ENCODE assay signal across 8 cellular contexts in genomic region chr20:33733654-33734576, GRCh38. TPM values are rescaled to one million over a fixed set of nuclear protein-coding genes. Genes with fewer than 3 reads are reported as not detected.
DNase-seq lines count a peak whose midpoint lies in the region; ATAC-seq, FAIRE-seq and TF ChIP-seq lines count a peak whose summit lies in the region.

No MANE protein-coding gene starts in this region.

- H3K4me3 ChIP-seq in MG63 (no peak overlapping the region), ascending aorta (no peak overlapping the region), keratinocyte (ENCODE audit: control insufficient read depth in 2 of 3, extremely low read depth in 1 of 3, insufficient read depth in 2 of 3, low read depth in 1 of 3, low read length in 3 of 3) (no peak overlapping the region), stomach (no peak overlapping the region)

- dilution Hi-C loops in keratinocyte (cut with MboI; ENCODE audit: extremely low pct_ligation_motif_present, low sequenced_read_pairs): no loop called here

- H3K9me1 ChIP-seq in keratinocyte (ENCODE audit: control insufficient read depth, extremely low read depth, insufficient read depth, low read length): no peaks in the 10 kb centered on the region

- no peak for FAIRE-seq in keratinocyte (lab: Jason Lieb, UNC)

- TF ChIP-seq EP300 in stomach (IDR thresholded peaks at IDR 0.05): no peak

- WGBS in stomach, 5 donors: 45 to 71% (median 59%) methylated on average over 6 of the region's 6 CpGs

- peak overlapping the region; percentile 43 for H3K4me2 ChIP-seq in keratinocyte (ENCODE audit: control insufficient read depth, extremely low read depth, insufficient read depth, low read depth, low read length)

- H3K27me3 ChIP-seq in MG63 (no peaks in the 10 kb centered on the region), ascending aorta (no peaks in the 10 kb centered on the region), keratinocyte (ENCODE audit: control insufficient read depth, extremely low read depth, insufficient read depth, low read length) (no peaks in the 10 kb centered on the region), stomach (no peaks in the 10 kb centered on the region)

- H4K20me1 ChIP-seq in keratinocyte (ENCODE audit: control insufficient read depth, extremely low read depth, insufficient read depth, low read length): no peaks in the 10 kb centered on the region

- DNase-seq in ELF-1 (ENCODE audit: low read depth, low spot score): peak; percentile 51
- peak; percentile 69 for DNase-seq in MG63
- no peak for DNase-seq in ascending aorta (ENCODE audit: low spot score in 2 of 2)
- DNase-seq in keratinocyte (ENCODE audit: low read depth, low spot score): no peak
- peak; percentile 32 for DNase-seq in stomach
- no peak for DNase-seq in stimulated activated CD4-positive, alpha-beta T cell treated with anti-CD3 and anti-CD28 coated beads, Interleukin-12 subunit alpha, Interleukin-12 subunit beta, amount 100 ng/mL, for 4 hours

- no peak for TF ChIP-seq POLR2A in stomach (IDR thresholded peaks at IDR 0.05)

- H3K9ac ChIP-seq in keratinocyte (ENCODE audit: control insufficient read depth, extremely low read depth, insufficient read depth, low read length): no peak overlapping the region

- H3K4me1 ChIP-seq in ascending aorta: peaks cover 0 to 9% of the 10 kb centered on the region in 2 donors
- H3K4me1 ChIP-seq in keratinocyte (ENCODE audit: control insufficient read depth, extremely low read depth, insufficient read depth, low read length): peaks cover 15% of the 10 kb centered on the region
- H3K4me1 ChIP-seq in stomach: peaks cover 23 to 33% (median 30%) of the 10 kb centered on the region in 4 donors

- H3K9me3 ChIP-seq in MG63: peaks cover 16% of the 10 kb centered on the region
- peaks cover 17 to 20% of the 10 kb centered on the region in 2 donors for H3K9me3 ChIP-seq in ascending aorta
- H3K9me3 ChIP-seq in keratinocyte (ENCODE audit: control insufficient read depth, low read depth, low read length): peaks cover 6% of the 10 kb centered on the region
- peaks cover 13 to 25% (median 21%) of the 10 kb centered on the region in 4 donors for H3K9me3 ChIP-seq in stomach

- H3K36me3 ChIP-seq in MG63 (peaks cover 5% of the 10 kb centered on the region), ascending aorta (no peaks in the 10 kb centered on the region), keratinocyte (ENCODE audit: control insufficient read depth in 2 of 2, extremely low read depth in 1 of 2, insufficient read depth in 2 of 2, low read length in 2 of 2) (peaks cover 0 to 2% of the 10 kb centered on the region in 2 experiments), stomach (peaks cover 0 to 9% (median 0%) of the 10 kb centered on the region in 4 donors)

- ATAC-seq in GM18502 (IDR thresholded peaks at IDR 0.05; ENCODE audit: poor library complexity, unreplicated experiment): no peak
- ATAC-seq in GM18498 (IDR thresholded peaks at IDR 0.05; ENCODE audit: unreplicated experiment): no peak

- H3K27ac ChIP-seq in ascending aorta: peak overlapping the region; percentile 22 to 84
- H3K27ac ChIP-seq in keratinocyte (ENCODE audit: control insufficient read depth, insufficient read depth, low read length): no peak overlapping the region
- H3K27ac ChIP-seq in stomach: peak overlapping the region; percentile 89 to 97 (median 95)

- H2AFZ ChIP-seq in keratinocyte (ENCODE audit: control insufficient read depth, low read length): peak overlapping the region; percentile 3

- no peaks in the 10 kb centered on the region for H3K79me2 ChIP-seq in keratinocyte (ENCODE audit: control insufficient read depth, insufficient read depth, low read length)

- intact Hi-C loops in ascending aorta (cut with DNase I): loop anchor here (2.0 to 5.0 kb wide), 3 partner anchors 59 to 247 kb away; partner anchors contain the start of genes CHMP4B and NECAB3
- intact Hi-C loops in stomach (cut with DNase I; ENCODE audit: low total_unique reads): no loop called here

- TF ChIP-seq CTCF in ascending aorta (IDR thresholded peaks at IDR 0.05) (no peak), keratinocyte (optimal IDR thresholded peaks at IDR 0.05 in 1 of 3, IDR thresholded peaks at IDR 0.05 in 1 of 3, conservative IDR thresholded peaks at IDR 0.05 in 1 of 3; ENCODE audit: extremely low read depth in 1 of 3, insufficient read depth in 2 of 3, low read length in 3 of 3) (no peak), stomach (IDR thresholded peaks at IDR 0.05) (no peak)

RNA-seq across cellular contexts. Expression of gene ZNF341, which starts 2.1 kb away (rescaled TPM):
- 1.0 and 1.5 TPM in 2 replicates for total RNA-seq in MG63 (2014; rRNA removed; shearing (Covaris generic); ENCODE audit: low replicate concordance)
- total RNA-seq in ascending aorta: 4.5 TPM
- 1.7 to 3.2 TPM (median 2.5 TPM) in 3 replicates for polyA plus RNA-seq in keratinocyte
- 0.47 TPM for polyA plus RNA-seq in keratinocyte (2011; ENCODE audit: low read depth)
- 1.6 and 2.4 TPM in 2 replicates for polyA plus RNA-seq in keratinocyte (2011; cell fraction: cytosol; rRNA removed)
- 6.0 and 7.7 TPM in 2 replicates for polyA plus RNA-seq in keratinocyte (2011; cell fraction: nucleus; rRNA removed)
- 3.2 TPM in 2 replicates for polyA plus RNA-seq in keratinocyte (2012; ENCODE audit: low replicate concordance)
- 4.2 to 9.1 TPM (median 4.3 TPM) in 3 replicates for polyA minus RNA-seq in keratinocyte
- 3.1 TPM for polyA minus RNA-seq in keratinocyte (2011; cell fraction: cytosol; rRNA and poly(A)+ RNA removed)
- 4.2 and 5.6 TPM in 2 replicates for polyA minus RNA-seq in keratinocyte (2011; cell fraction: nucleus; rRNA and poly(A)+ RNA removed)
- 1 to 10 TPM in 4 of 5 donors, under 1 TPM in 1; 0.58 to 6.2 (median 1.3) TPM for total RNA-seq in stomach
- 1 to 10 TPM; 1.4 to 3.7 (median 2.4) TPM for polyA plus RNA-seq in stomach

RNA-seq across cellular contexts. Expression of gene PXMP4, which starts 13.8 kb away (rescaled TPM):
- total RNA-seq in MG63 (2014; rRNA removed; shearing (Covaris generic); ENCODE audit: low replicate concordance): 1.5 and 2.7 TPM in 2 replicates
- total RNA-seq in ascending aorta (38.0 TPM), stomach (10 to 100 TPM in 2 of 5 donors, 1 to 10 TPM in 2, under 1 TPM in 1; 0.72 to 36.8 (median 6.1) TPM)
- polyA plus RNA-seq in keratinocyte (3.2 to 6.3 TPM (median 6.1 TPM) in 3 replicates), stomach (1 to 10 TPM; 4.0 to 5.9 (median 5.4) TPM)
- polyA plus RNA-seq in keratinocyte (2011; ENCODE audit: low read depth): 1.5 TPM
- 5.5 and 6.4 TPM in 2 replicates for polyA plus RNA-seq in keratinocyte (2011; cell fraction: cytosol; rRNA removed)
- polyA plus RNA-seq in keratinocyte (2011; cell fraction: nucleus; rRNA removed): 5.3 and 7.8 TPM in 2 replicates
- polyA plus RNA-seq in keratinocyte (2012; ENCODE audit: low replicate concordance): 6.6 and 7.8 TPM in 2 replicates
- 7.5 to 16.3 TPM (median 9.2 TPM) in 3 replicates for polyA minus RNA-seq in keratinocyte
- 5.2 TPM for polyA minus RNA-seq in keratinocyte (2011; cell fraction: cytosol; rRNA and poly(A)+ RNA removed)
- polyA minus RNA-seq in keratinocyte (2011; cell fraction: nucleus; rRNA and poly(A)+ RNA removed): 3.7 and 4.8 TPM in 2 replicates

RNA-seq across cellular contexts. Expression of gene E2F1, which starts 47.7 kb away (rescaled TPM):
- total RNA-seq in MG63 (2014; rRNA removed; shearing (Covaris generic); ENCODE audit: low replicate concordance): 52.1 and 57.2 TPM in 2 replicates
- total RNA-seq in ascending aorta (0.53 TPM), stomach (10 to 100 TPM in 2 of 5 donors, 1 to 10 TPM in 3; 2.3 to 24.9 (median 4.2) TPM)
- polyA plus RNA-seq in keratinocyte (1.3 to 3.4 TPM (median 2.8 TPM) in 3 replicates), stomach (1 to 10 TPM; 2.3 to 8.1 (median 4.9) TPM)
- 0.51 TPM for polyA plus RNA-seq in keratinocyte (2011; ENCODE audit: low read depth)
- polyA plus RNA-seq in keratinocyte (2011; cell fraction: cytosol; rRNA removed): 0.68 and 1.2 TPM in 2 replicates
- 2.4 and 2.8 TPM in 2 replicates for polyA plus RNA-seq in keratinocyte (2011; cell fraction: nucleus; rRNA removed)
- polyA plus RNA-seq in keratinocyte (2012; ENCODE audit: low replicate concordance): 0.61 and 3.7 TPM in 2 replicates
- 1.0 to 7.8 TPM (median 2.2 TPM) in 3 replicates for polyA minus RNA-seq in keratinocyte
- polyA minus RNA-seq in keratinocyte (2011; cell fraction: cytosol; rRNA and poly(A)+ RNA removed): 0.96 TPM
- polyA minus RNA-seq in keratinocyte (2011; cell fraction: nucleus; rRNA and poly(A)+ RNA removed): 0.70 and 1.2 TPM in 2 replicates

RNA-seq across cellular contexts. Expression of gene NECAB3, which starts 59.7 kb away (rescaled TPM):
- 4.4 and 17.4 TPM in 2 replicates for total RNA-seq in MG63 (2014; rRNA removed; shearing (Covaris generic); ENCODE audit: low replicate concordance)
- total RNA-seq in ascending aorta (21.3 TPM), stomach (100 to 1,000 TPM in 3 of 5 donors, 10 to 100 TPM in 2; 28.1 to 335 (median 113) TPM)
- polyA plus RNA-seq in keratinocyte (3.8 to 10.3 TPM (median 4.6 TPM) in 3 replicates), stomach (10 to 100 TPM; 31.4 to 60.0 (median 51.3) TPM)
- polyA plus RNA-seq in keratinocyte (2011; ENCODE audit: low read depth): 1.0 TPM
- 2.2 and 6.7 TPM in 2 replicates for polyA plus RNA-seq in keratinocyte (2011; cell fraction: cytosol; rRNA removed)
- 18.5 and 27.1 TPM in 2 replicates for polyA plus RNA-seq in keratinocyte (2011; cell fraction: nucleus; rRNA removed)
- 4.2 and 4.5 TPM in 2 replicates for polyA plus RNA-seq in keratinocyte (2012; ENCODE audit: low replicate concordance)
- polyA minus RNA-seq in keratinocyte: 4.0 to 10.3 TPM (median 4.7 TPM) in 3 replicates
- polyA minus RNA-seq in keratinocyte (2011; cell fraction: cytosol; rRNA and poly(A)+ RNA removed): 8.4 TPM
- polyA minus RNA-seq in keratinocyte (2011; cell fraction: nucleus; rRNA and poly(A)+ RNA removed): 3.0 and 8.1 TPM in 2 replicates

Comparison
In these comparisons a context has a peak if more than half of its experiments do, and no peak if none do; other contexts are left out.
1. DNase-seq: peak in ELF-1 (single experiment), MG63 (single experiment) and stomach (single experiment); none in ascending aorta (0 of 2), keratinocyte (single experiment) and stimulated activated CD4-positive, alpha-beta T cell treated with anti-CD3 and anti-CD28 coated beads, Interleukin-12 subunit alpha, Interleukin-12 subunit beta, amount 100 ng/mL, for 4 hours (single experiment).